In the genomic region with DNA sequence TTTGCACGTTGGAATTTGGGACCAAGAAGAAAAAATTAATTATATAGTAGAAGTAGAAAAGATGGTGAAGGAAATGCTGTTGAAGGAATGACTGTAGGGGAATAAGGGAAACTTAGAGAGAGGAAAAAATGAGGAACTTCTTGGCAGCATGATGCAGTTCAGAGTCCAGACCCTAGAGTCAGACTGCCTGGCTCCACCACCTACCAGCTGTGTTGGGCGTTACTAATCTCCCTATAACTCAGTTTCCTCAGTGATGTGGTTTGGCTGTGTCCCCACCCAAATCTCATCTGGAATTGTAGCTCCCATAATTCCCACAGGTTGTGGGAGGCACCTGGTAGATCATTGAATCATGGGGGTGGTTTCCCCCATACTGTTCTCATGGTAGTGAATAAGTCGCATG, we compare ENCODE assay signal across 29 cellular contexts. TPM values are rescaled to one million over a fixed set of nuclear protein-coding genes. Genes with fewer than 3 reads are reported as not detected.
"Had no signal": no experiment of that assay in that cellular context is flagged by ENCODE, and none has a peak within 500 bp of the region (broad histone marks: within the 10 kb centered on the region; RNA-seq: fewer than 3 reads in every experiment).

No MANE protein-coding gene starts in this region.

- DNase-seq: colonic mucosa; cortex of kidney; effector CD8-positive, alpha-beta T cell; effector memory CD8-positive, alpha-beta T cell; endodermal cell; erythroblast; esophagus squamous epithelium; foreskin fibroblast; foreskin melanocyte; gastrocnemius medialis; glutamatergic neuron; head of caudate nucleus; heart right ventricle; hippocampal formation; left cardiac atrium; left lung; left ventricle myocardium superior; lower lobe of right lung; mesenchymal stem cell; mucosa of descending colon; naive B cell had no signal

- ATAC-seq: effector memory CD8-positive, alpha-beta T cell; esophagus mucosa; gastrocnemius medialis; heart right ventricle; left cardiac atrium; left lung; left ventricle myocardium superior; lower lobe of right lung; mucosa of descending colon had no signal

- H3K4me1 Mint-ChIP-seq: endodermal cell had no signal

- H3K4me3 Mint-ChIP-seq: dendritic cell treated with granulocyte-macrophage colony-stimulating factor and Interleukin-4, amounts not matched to agents 40 ng/mL and 50 ng/mL, for 4 days; effector memory CD8-positive, alpha-beta T cell; endodermal cell; mesothelial cell of epicardium; naive B cell had no signal

- H3K27ac Mint-ChIP-seq: dendritic cell treated with granulocyte-macrophage colony-stimulating factor and Interleukin-4, amounts not matched to agents 40 ng/mL and 50 ng/mL, for 4 days; endodermal cell; mesothelial cell of epicardium had no signal

- H3K27me3 Mint-ChIP-seq: dendritic cell treated with granulocyte-macrophage colony-stimulating factor and Interleukin-4, amounts not matched to agents 40 ng/mL and 50 ng/mL, for 4 days; naive B cell had no signal

RNA-seq across cellular contexts. Expression of gene SELP, which starts 1.3 kb away (rescaled TPM):
- total RNA-seq: endodermal cell, kidney epithelial cell, myocyte had no signal

RNA-seq across cellular contexts. Expression of gene F5, which starts 45.0 kb away (rescaled TPM):
- total RNA-seq: dermis microvascular lymphatic vessel endothelial cell, glomerular endothelial cell, kidney epithelial cell, lung microvascular endothelial cell, myocyte had no signal
